ENCODE assay signal across 8 cellular contexts in the genomic region with DNA sequence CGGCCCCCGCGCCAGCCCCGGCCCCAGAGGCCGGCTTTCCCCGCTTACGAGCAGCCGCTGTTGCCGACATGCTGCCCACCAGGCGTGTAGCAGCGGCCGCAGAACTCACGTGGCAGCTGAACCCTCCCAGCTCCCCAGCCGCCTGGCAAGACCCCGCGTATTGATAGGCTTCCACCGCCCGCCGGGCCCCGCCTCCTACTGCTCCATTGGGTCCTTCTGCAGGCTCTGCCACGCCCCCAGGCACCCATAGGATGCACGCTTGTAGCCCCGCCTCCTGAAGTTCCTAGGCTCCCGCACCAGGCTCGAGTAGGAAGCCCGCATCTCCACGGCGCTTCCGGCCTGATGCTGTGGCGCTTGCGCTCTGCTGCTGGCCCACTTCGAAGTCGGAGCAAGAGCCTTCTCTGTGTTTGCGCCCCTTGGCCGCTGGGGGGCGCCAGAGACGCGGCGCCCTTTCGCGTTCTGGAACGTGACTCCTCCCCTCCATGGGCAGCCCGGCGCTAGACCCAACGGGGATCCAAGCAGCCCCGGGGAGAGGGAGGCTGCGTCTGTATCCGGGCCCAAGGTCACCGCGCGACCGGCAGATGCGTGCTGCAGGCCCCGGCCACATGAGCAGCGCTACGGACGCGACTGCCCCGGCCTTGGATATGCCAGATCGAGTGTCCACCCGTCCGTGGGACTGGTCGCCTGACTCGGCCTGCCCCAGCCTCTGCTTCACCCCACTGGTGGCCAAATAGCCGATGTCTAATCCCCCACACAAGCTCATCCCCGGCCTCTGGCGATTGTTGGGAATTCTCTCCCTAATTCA. TPM values are rescaled to one million over a fixed set of nuclear protein-coding genes. Genes with fewer than 3 reads are reported as not detected.
DNase-seq lines count a peak whose midpoint lies in the region; ATAC-seq and TF ChIP-seq lines count a peak whose summit lies in the region.

A gene (plus strand): TSS at position 566 of the 805 bp plus-strand sequence. CDS start 993 bp downstream, outside the sequence.
A gene with protein sequence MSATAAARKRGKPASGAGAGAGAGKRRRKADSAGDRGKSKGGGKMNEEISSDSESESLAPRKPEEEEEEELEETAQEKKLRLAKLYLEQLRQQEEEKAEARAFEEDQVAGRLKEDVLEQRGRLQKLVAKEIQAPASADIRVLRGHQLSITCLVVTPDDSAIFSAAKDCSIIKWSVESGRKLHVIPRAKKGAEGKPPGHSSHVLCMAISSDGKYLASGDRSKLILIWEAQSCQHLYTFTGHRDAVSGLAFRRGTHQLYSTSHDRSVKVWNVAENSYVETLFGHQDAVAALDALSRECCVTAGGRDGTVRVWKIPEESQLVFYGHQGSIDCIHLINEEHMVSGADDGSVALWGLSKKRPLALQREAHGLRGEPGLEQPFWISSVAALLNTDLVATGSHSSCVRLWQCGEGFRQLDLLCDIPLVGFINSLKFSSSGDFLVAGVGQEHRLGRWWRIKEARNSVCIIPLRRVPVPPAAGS (minus strand): TSS at position 107 of the 805 bp plus-strand sequence. CDS start 37 bp downstream, at position 70.

- no TSS peak for BruUV-seq in PC-3 (replicated peaks; lab: Mats Ljungman, UMichigan)

- H3K36me3 ChIP-seq in PC-3 (ENCODE audit: low read depth, low read length) (peaks cover 22% of the 10 kb centered on the region; the same call in 1 of the 2 replicates), mucosa of rectum (ENCODE audit: control insufficient read depth in 2 of 2, insufficient read depth in 2 of 2, low read length in 2 of 2) (peaks cover 13 to 14% of the 10 kb centered on the region in 2 donors)

- H3K79me2 ChIP-seq in PC-3 (ENCODE audit: low read length): peaks cover 40% of the 10 kb centered on the region

- peak within 1 kb of the TSS; percentile 85 for H3K4me2 ChIP-seq in PC-3 (ENCODE audit: low read length)

- H3K9me3 ChIP-seq in PC-3 (ENCODE audit: low read length) (no peaks in the 10 kb centered on the region), mucosa of rectum (ENCODE audit: control insufficient read depth in 2 of 2, low read length in 2 of 2) (no peaks in the 10 kb centered on the region)

- H3K9ac ChIP-seq in PC-3 (ENCODE audit: low read length) (peak within 1 kb of the TSS; percentile 96), mucosa of rectum (ENCODE audit: low read depth in 1 of 2, low read length in 2 of 2) (peak within 1 kb of the TSS; percentile 86 to 97)

- no peak; the same call in none of the 2 replicates for TF ChIP-seq EP300 in Ishikawa (IDR thresholded peaks at IDR 0.05; ENCODE audit: borderline replicate concordance)

- DNase-seq in DMS153 treated with DMSO at 0.1 percent for 48 hours (lab: John Stamatoyannopoulos, UW; ENCODE audit: unreplicated experiment): peak; percentile 90
- peak; percentile 100 for DNase-seq in PC-3
- DNase-seq in activated T-cell treated with anti-CD3 and anti-CD28 coated beads, Interleukin-2, amount 50 U/mL, for 1 hour: peak; percentile 98
- DNase-seq in epithelial cell of proximal tubule (ENCODE audit: low read depth): peak; percentile 95
- DNase-seq in stimulated activated CD8-positive, alpha-beta memory T cell treated with anti-CD3 and anti-CD28 coated beads, Interleukin-7, amount 100 ng/mL, for 1 hour (ENCODE audit: low read depth in 2 of 2): peak; percentile 98

- H3K4me1 ChIP-seq in PC-3 (ENCODE audit: insufficient read depth, low read length) (peaks cover 33% of the 10 kb centered on the region), mucosa of rectum (ENCODE audit: control insufficient read depth in 2 of 2, insufficient read depth in 2 of 2, low read length in 2 of 2) (peaks cover 19 to 25% of the 10 kb centered on the region in 2 donors)

- ATAC-seq in GM21529 (IDR thresholded peaks at IDR 0.05; ENCODE audit: unreplicated experiment) (peak; percentile 90), PC-3 (peak; percentile 86)

- peak within 1 kb of the TSS; percentile 71 for H2AFZ ChIP-seq in PC-3 (ENCODE audit: low read length)

- H3F3A ChIP-seq in PC-3 (ENCODE audit: low read length, unreplicated experiment): no peaks in the 10 kb centered on the region

- TF ChIP-seq RAD21 in Ishikawa (IDR thresholded peaks at IDR 0.05; ENCODE audit: low read depth): peak; percentile 92

- H4K20me1 ChIP-seq in PC-3 (ENCODE audit: low read length): peaks cover 28% of the 10 kb centered on the region

- CTCF ChIA-PET in PC-3 (lab: Charles Lee): interaction anchor here (0.6 to 2.8 kb wide), 13 partner anchors 17 to 358 kb away, joined by 3 to 46 read pairs (median 3); a partner anchor contains a TSS

- no peaks in the 10 kb centered on the region for H3K27me3 ChIP-seq in PC-3 (ENCODE audit: low read length)
- H3K27me3 ChIP-seq in mucosa of rectum (ENCODE audit: control insufficient read depth in 2 of 2, insufficient read depth in 2 of 2, low read length in 2 of 2): no peaks in the 10 kb centered on the region

- TF ChIP-seq CTCF in PC-3 (conservative IDR thresholded peaks at IDR 0.05; ENCODE audit: low read depth, low read length) (peak; percentile 97), epithelial cell of proximal tubule (conservative IDR thresholded peaks at IDR 0.05; ENCODE audit: low read depth, low read length) (peak; percentile 97)

- H3K27ac ChIP-seq in PC-3 (ENCODE audit: low read length): peak within 1 kb of the TSS; percentile 81
- peak within 1 kb of the TSS; percentile 92 to 98 for H3K27ac ChIP-seq in mucosa of rectum (ENCODE audit: low read depth in 2 of 2, low read length in 2 of 2)

- H3K9me2 ChIP-seq in PC-3 (replicated peaks; ENCODE audit: low read length): no peaks in the 10 kb centered on the region

- POLR2A ChIA-PET in PC-3 (lab: Charles Lee; ENCODE audit: unreplicated experiment): interaction anchor here (0.5 to 1.2 kb wide), 4 partner anchors 25 to 302 kb away, joined by 3 to 7 read pairs (median 6); a partner anchor contains a TSS

- peak within 1 kb of the TSS; percentile 92 for H3K4me3 ChIP-seq in PC-3 (ENCODE audit: low read length)
- peak within 1 kb of the TSS; percentile 77 for H3K4me3 ChIP-seq in epithelial cell of proximal tubule (ENCODE audit: low read depth, low read length)
- H3K4me3 ChIP-seq in mucosa of rectum (ENCODE audit: low read length in 2 of 2): peak within 1 kb of the TSS; percentile 82

- intact Hi-C loops in PC-3 (cut with micrococcal nuclease): loop anchor here (1.0 to 5.0 kb wide), 6 partner anchors 32 to 270 kb away; a partner anchor contains a TSS

TF ChIP-seq in Ishikawa, 13 proteins besides CTCF, POLR2A, EP300 and RAD21:
- peak; percentile 67 for TF ChIP-seq YY1 (IDR thresholded peaks at IDR 0.05; ENCODE audit: low read depth)
- TF ChIP-seq, protein P1, sequence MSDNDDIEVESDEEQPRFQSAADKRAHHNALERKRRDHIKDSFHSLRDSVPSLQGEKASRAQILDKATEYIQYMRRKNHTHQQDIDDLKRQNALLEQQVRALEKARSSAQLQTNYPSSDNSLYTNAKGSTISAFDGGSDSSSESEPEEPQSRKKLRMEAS (IDR thresholded peaks at IDR 0.05): peak; percentile 90
- TF ChIP-seq, protein P2, sequence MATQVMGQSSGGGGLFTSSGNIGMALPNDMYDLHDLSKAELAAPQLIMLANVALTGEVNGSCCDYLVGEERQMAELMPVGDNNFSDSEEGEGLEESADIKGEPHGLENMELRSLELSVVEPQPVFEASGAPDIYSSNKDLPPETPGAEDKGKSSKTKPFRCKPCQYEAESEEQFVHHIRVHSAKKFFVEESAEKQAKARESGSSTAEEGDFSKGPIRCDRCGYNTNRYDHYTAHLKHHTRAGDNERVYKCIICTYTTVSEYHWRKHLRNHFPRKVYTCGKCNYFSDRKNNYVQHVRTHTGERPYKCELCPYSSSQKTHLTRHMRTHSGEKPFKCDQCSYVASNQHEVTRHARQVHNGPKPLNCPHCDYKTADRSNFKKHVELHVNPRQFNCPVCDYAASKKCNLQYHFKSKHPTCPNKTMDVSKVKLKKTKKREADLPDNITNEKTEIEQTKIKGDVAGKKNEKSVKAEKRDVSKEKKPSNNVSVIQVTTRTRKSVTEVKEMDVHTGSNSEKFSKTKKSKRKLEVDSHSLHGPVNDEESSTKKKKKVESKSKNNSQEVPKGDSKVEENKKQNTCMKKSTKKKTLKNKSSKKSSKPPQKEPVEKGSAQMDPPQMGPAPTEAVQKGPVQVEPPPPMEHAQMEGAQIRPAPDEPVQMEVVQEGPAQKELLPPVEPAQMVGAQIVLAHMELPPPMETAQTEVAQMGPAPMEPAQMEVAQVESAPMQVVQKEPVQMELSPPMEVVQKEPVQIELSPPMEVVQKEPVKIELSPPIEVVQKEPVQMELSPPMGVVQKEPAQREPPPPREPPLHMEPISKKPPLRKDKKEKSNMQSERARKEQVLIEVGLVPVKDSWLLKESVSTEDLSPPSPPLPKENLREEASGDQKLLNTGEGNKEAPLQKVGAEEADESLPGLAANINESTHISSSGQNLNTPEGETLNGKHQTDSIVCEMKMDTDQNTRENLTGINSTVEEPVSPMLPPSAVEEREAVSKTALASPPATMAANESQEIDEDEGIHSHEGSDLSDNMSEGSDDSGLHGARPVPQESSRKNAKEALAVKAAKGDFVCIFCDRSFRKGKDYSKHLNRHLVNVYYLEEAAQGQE (IDR thresholded peaks at IDR 0.05; ENCODE audit: low read depth): no peak
- no peak for TF ChIP-seq CEBPB (IDR thresholded peaks at IDR 0.05)
- TF ChIP-seq TAF1 (IDR thresholded peaks at IDR 0.05; ENCODE audit: low read depth): peak; percentile 58
- TF ChIP-seq ZBTB7A (IDR thresholded peaks at IDR 0.05; ENCODE audit: low read depth): no peak
- peak; percentile 28 for TF ChIP-seq TCF12 (IDR thresholded peaks at IDR 0.05; ENCODE audit: low read depth)
- peak; percentile 18; the same call in 1 of the 2 replicates for TF ChIP-seq FOXM1 (IDR thresholded peaks at IDR 0.05; ENCODE audit: borderline replicate concordance, low read depth)
- TF ChIP-seq, protein P3, sequence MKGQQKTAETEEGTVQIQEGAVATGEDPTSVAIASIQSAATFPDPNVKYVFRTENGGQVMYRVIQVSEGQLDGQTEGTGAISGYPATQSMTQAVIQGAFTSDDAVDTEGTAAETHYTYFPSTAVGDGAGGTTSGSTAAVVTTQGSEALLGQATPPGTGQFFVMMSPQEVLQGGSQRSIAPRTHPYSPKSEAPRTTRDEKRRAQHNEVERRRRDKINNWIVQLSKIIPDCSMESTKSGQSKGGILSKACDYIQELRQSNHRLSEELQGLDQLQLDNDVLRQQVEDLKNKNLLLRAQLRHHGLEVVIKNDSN (IDR thresholded peaks at IDR 0.05): peak; percentile 87
- no peak for TF ChIP-seq EGR1 (IDR thresholded peaks at IDR 0.05)

RNA-seq across cellular contexts. Expression of the first gene that starts in this region (rescaled TPM):
- total RNA-seq in PC-3 (2014; rRNA removed): 19.3 and 30.5 TPM in 2 replicates
- 15.4 and 18.8 TPM in 2 replicates for total RNA-seq in epithelial cell of proximal tubule

RNA-seq across cellular contexts. Expression of the second gene that starts in this region (rescaled TPM):
- total RNA-seq in PC-3 (2014; rRNA removed) (95.0 and 112 TPM in 2 replicates), epithelial cell of proximal tubule (28.0 and 56.8 TPM in 2 replicates)

Comparison
In these comparisons a context has a peak if more than half of its experiments do, and no peak if none do; other contexts are left out.
1. Peak in every context shown above with its lines: DNase-seq, ATAC-seq, H3K4me3 ChIP-seq and H3K27ac ChIP-seq.